In the genomic region with DNA sequence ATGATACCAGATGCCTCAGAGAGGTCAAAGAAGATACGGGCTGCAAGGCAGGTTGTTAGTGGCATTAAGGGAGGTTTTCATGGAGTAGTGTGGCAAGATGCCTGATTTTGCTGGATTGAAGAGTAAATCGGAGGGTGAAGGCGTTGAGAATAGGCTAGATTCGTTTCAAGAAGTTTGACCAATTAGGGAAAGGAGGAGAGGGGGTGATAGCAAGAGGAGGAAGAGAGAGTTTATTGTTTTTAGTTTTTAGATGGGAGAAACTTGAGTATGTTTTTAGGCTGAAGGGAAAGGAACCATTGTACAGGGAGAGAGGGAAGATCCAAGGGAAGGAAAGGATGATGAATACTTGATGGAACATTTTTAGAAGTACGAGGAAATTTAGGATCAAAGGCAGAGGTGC, we compare ENCODE assay signal across 29 cellular contexts. TPM values are rescaled to one million over a fixed set of nuclear protein-coding genes. Genes with fewer than 3 reads are reported as not detected.
"Had no signal": no experiment of that assay in that cellular context is flagged by ENCODE, and none has a peak within 500 bp of the region (broad histone marks: within the 10 kb centered on the region; RNA-seq: fewer than 3 reads in every experiment).

No MANE protein-coding gene starts in this region.

- H3K36me3 ChIP-seq: brain microvascular endothelial cell, transverse colon, WERI-Rb-1 had no signal

- H2AFZ ChIP-seq: parathyroid adenoma had no signal

- H3K36me3 Mint-ChIP-seq: activated naive CD8-positive, alpha-beta T cell treated with anti-CD3 and anti-CD28 coated beads for 36 hours; immature natural killer cell had no signal

- H3K27me3 ChIP-seq: brain microvascular endothelial cell, dorsolateral prefrontal cortex, spleen, testis, transverse colon had no signal

- H3K9ac ChIP-seq: parathyroid adenoma had no signal

- H3K4me3 ChIP-seq: coronary artery, dorsolateral prefrontal cortex, psoas muscle, spleen, testis, transverse colon had no signal

- H3K27ac Mint-ChIP-seq: activated naive CD8-positive, alpha-beta T cell treated with anti-CD3 and anti-CD28 coated beads for 36 hours had no signal

- H3K9me3 ChIP-seq: psoas muscle, spleen, testis, transverse colon had no signal

- H3K9me3 Mint-ChIP-seq: activated naive CD8-positive, alpha-beta T cell treated with anti-CD3 and anti-CD28 coated beads for 36 hours; activated T-cell treated with anti-CD3 and anti-CD28 coated beads, Interleukin-2, amount 50 U/mL, for 24 hours; effector memory CD8-positive, alpha-beta T cell; immature natural killer cell; naive thymus-derived CD4-positive, alpha-beta T cell; neural crest cell had no signal

- H3K4me1 Mint-ChIP-seq: immature natural killer cell had no signal

- H3K4me1 ChIP-seq: psoas muscle, spleen, testis had no signal

- H3K27ac ChIP-seq: brain microvascular endothelial cell, coronary artery, dorsolateral prefrontal cortex, parathyroid adenoma, psoas muscle, spleen, testis, transverse colon, WERI-Rb-1 had no signal

- ATAC-seq: effector memory CD8-positive, alpha-beta T cell; left colon; naive thymus-derived CD4-positive, alpha-beta T cell; psoas muscle; stimulated activated naive CD8-positive, alpha-beta T cell treated with anti-CD3 and anti-CD28 coated beads, Interleukin-15, Interleukin-2, amounts not matched to agents 100 U/mL and 50 U/mL, for 24 hours had no signal

- H3K27me3 Mint-ChIP-seq: activated naive CD8-positive, alpha-beta T cell treated with anti-CD3 and anti-CD28 coated beads for 36 hours; activated T-cell treated with anti-CD3 and anti-CD28 coated beads, Interleukin-2, amount 50 U/mL, for 24 hours; effector memory CD8-positive, alpha-beta T cell; naive thymus-derived CD4-positive, alpha-beta T cell had no signal

- DNase-seq: activated CD4-positive, alpha-beta T cell treated with anti-CD3 and anti-CD28 coated beads, Interleukin-2, amount 50 U/mL, for 4 hours; activated CD4-positive, CD25-positive, alpha-beta regulatory T cell treated with anti-CD3 and anti-CD28 coated beads, Interleukin-2, amount 50 U/mL, for 72 hours; activated CD8-positive, alpha-beta memory T cell treated with anti-CD3 and anti-CD28 coated beads, Interleukin-2, amount 50 U/mL, for 48 hours; activated naive CD4-positive, alpha-beta T cell; activated naive CD8-positive, alpha-beta T cell treated with anti-CD3 and anti-CD28 coated beads for 36 hours; activated T-cell treated with anti-CD3 and anti-CD28 coated beads, Interleukin-2, amount 50 U/mL, for 24 hours; amniotic stem cell; brain microvascular endothelial cell; dorsolateral prefrontal cortex; effector memory CD8-positive, alpha-beta T cell; head of caudate nucleus; hypothalamus; immature natural killer cell; kidney; left colon; midbrain; naive thymus-derived CD4-positive, alpha-beta T cell; occipital lobe; psoas muscle; spleen; stimulated activated naive CD8-positive, alpha-beta T cell treated with anti-CD3 and anti-CD28 coated beads, Interleukin-15, Interleukin-2, amounts not matched to agents 100 U/mL and 50 U/mL, for 24 hours; T1000; testis; transverse colon; WERI-Rb-1 had no signal

- H3K4me3 Mint-ChIP-seq: activated naive CD8-positive, alpha-beta T cell treated with anti-CD3 and anti-CD28 coated beads for 36 hours; activated T-cell treated with anti-CD3 and anti-CD28 coated beads, Interleukin-2, amount 50 U/mL, for 24 hours; effector memory CD8-positive, alpha-beta T cell; immature natural killer cell; neural crest cell had no signal

RNA-seq across cellular contexts. Expression of gene LRP4, which starts 34.7 kb away (rescaled TPM):
- total RNA-seq: naive thymus-derived CD4-positive, alpha-beta T cell; T-helper 1 cell treated with Interleukin-12 subunit alpha and Interleukin-12 subunit beta and Interleukin-4 antibody, amounts not matched to agents 30 ng/mL and 1 ng/mL, for 36 hours had no signal
- polyA plus RNA-seq: immature natural killer cell; naive thymus-derived CD4-positive, alpha-beta T cell had no signal
